ENCODE assay signal across 18 cellular contexts in the genomic region with DNA sequence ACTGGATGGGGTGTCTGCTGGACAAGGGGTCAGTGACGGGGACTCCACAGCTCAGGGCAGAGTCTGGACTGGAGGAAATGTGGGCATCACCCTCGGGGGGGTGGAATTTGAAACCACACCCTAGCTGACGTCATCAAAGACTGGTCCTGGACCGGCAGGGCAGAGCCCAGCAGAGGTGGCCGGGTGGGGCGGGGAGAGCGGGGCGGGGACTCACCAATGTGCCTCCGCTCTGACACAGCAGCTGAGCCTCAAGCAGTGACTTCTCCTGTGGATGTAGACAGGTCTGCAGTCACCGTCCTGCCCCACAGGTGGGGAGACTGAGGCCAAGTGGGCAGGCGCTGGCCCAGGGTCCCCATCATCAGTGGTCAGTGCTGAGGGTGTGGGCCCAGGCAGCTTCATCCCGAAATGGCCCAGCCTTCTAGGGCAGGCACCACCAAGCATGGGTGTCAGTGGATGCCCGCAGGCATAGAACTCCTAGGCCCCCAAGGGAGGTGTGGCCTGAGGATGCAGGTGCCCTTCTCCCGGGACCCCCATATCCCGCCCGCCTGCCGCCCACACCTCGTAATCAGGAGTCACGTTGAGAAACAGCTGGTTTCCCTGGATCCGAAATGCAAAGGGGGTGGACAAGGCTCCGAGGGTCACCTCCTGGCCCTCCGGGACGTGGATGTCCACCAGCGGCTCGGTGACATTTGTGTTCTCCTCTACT. TPM values are rescaled to one million over a fixed set of nuclear protein-coding genes. Genes with fewer than 3 reads are reported as not detected.
A peak's percentile ranks its signal among the peaks of the same experiment; 100 is the strongest.
DNase-seq lines count a peak whose midpoint lies in the region; ATAC-seq and TF ChIP-seq lines count a peak whose summit lies in the region.
"Had no signal": no experiment of that assay in that cellular context is flagged by ENCODE, and none has a peak within 500 bp of the region (broad histone marks: within the 10 kb centered on the region; RNA-seq: fewer than 3 reads in every experiment).

No MANE protein-coding gene starts in this region.

- H3K27me3 ChIP-seq in colonic mucosa (no peaks in the 10 kb centered on the region), mucosa of rectum (ENCODE audit: control insufficient read depth in 2 of 2, insufficient read depth in 2 of 2, low read length in 2 of 2) (peaks cover 0 to 4% of the 10 kb centered on the region in 2 donors), H9 (ENCODE audit: insufficient read depth, low read length) (peaks cover 6% of the 10 kb centered on the region; the same call in 1 of the 2 replicates)
- H3K27me3 ChIP-seq: thyroid gland had no signal

- no peaks in the 10 kb centered on the region; a peak in 1 of 5 replicates for H3K9me3 Mint-ChIP-seq in H9
- H3K9me3 Mint-ChIP-seq: activated T-helper 1 cell treated with anti-CD3 and anti-CD28 coated beads, Interleukin-12 subunit alpha, Interleukin-12 subunit beta, Interleukin-2, Interleukin-4 antibody, amounts not matched to agents 30 ng/mL and 10 ng/mL and 1 ng/mL, durations not matched to agents 14 hours and 24 hours and 36 hours had no signal

- TF ChIP-seq CTCF in AG10803 (conservative IDR thresholded peaks at IDR 0.05; ENCODE audit: low read length), result no peak
- no peak for TF ChIP-seq CTCF in colonic mucosa (IDR thresholded peaks at IDR 0.05)
- TF ChIP-seq CTCF in H9 (conservative IDR thresholded peaks at IDR 0.05), result no peak

- H3K9ac ChIP-seq in colonic mucosa (ENCODE audit: low read depth in 2 of 2, low read length in 2 of 2) (peak overlapping the region; percentile 32 to 89), mucosa of rectum (ENCODE audit: low read depth in 1 of 2, low read length in 2 of 2) (peak overlapping the region; percentile 77 to 81), H9 (ENCODE audit: extremely low read depth, insufficient read length, low read length) (no peak overlapping the region)

- intact Hi-C loops in colonic mucosa (cut with DNase I), result no loop called here

- no peak overlapping the region for H2AFZ ChIP-seq in H9 (ENCODE audit: low read length)

- H3K27ac Mint-ChIP-seq in H9, result no peak overlapping the region
- H3K27ac Mint-ChIP-seq: activated T-helper 1 cell treated with anti-CD3 and anti-CD28 coated beads, Interleukin-12 subunit alpha, Interleukin-12 subunit beta, Interleukin-2, Interleukin-4 antibody, amounts not matched to agents 30 ng/mL and 10 ng/mL and 1 ng/mL, durations not matched to agents 14 hours and 24 hours and 36 hours; progenitor cell of endocrine pancreas had no signal

- WGBS in H9 (ENCODE audit: extremely low coverage, insufficient read length, low lambda C conversion rate), result no CpG with 5 or more reads among the region's 25 CpGs

- no peak overlapping the region for H4K8ac ChIP-seq in H9 (replicated peaks; ENCODE audit: insufficient read length, low read depth, low read length)

- no peak overlapping the region for H2AK5ac ChIP-seq in H9 (ENCODE audit: insufficient read length, low read length)

- H3K36me3 ChIP-seq in colonic mucosa, result no peaks in the 10 kb centered on the region
- H3K36me3 ChIP-seq in mucosa of rectum (ENCODE audit: control insufficient read depth in 2 of 2, insufficient read depth in 2 of 2, low read length in 2 of 2), result peaks cover 3 to 5% of the 10 kb centered on the region in 2 donors
- H3K36me3 ChIP-seq: thyroid gland had no signal

- no peak overlapping the region for H2BK12ac ChIP-seq in H9 (ENCODE audit: insufficient read length, low read depth, low read length)

- no peak overlapping the region for H3K4ac ChIP-seq in H9 (ENCODE audit: low read depth, low read length)

- peak; percentile 18 for DNase-seq in AG10803 (ENCODE audit: low read depth)
- peak; percentile 63 for DNase-seq in HuH-7 (ENCODE audit: low spot score)
- DNase-seq in colonic mucosa, result peak; percentile 95
- no peak for DNase-seq in H9
- DNase-seq in DMS79 treated with DMSO at 0.1 percent for 48 hours (lab: John Stamatoyannopoulos, UW), result no peak
- DNase-seq in hypothalamus (lab: John Stamatoyannopoulos, UW), result no peak
- DNase-seq: activated CD4-positive, alpha-beta T cell treated with anti-CD3 and anti-CD28 coated beads for 4 hours; AML-193; aorta; MM.1S; NCI-H2171 treated with DMSO at 0.1 percent for 48 hours; stimulated activated CD8-positive, alpha-beta memory T cell treated with anti-CD3 and anti-CD28 coated beads, Interleukin-4, amount 100 ng/mL, for 48 hours; thyroid gland had no signal

- no peak overlapping the region for H3K23ac ChIP-seq in H9 (ENCODE audit: insufficient read length, low read depth, low read length)

- H2BK20ac ChIP-seq in H9 (ENCODE audit: low read depth, low read length, poor library complexity, severe bottlenecking), result no peak overlapping the region

- peak overlapping the region; percentile 90 for H3K27ac ChIP-seq in colonic mucosa
- peak overlapping the region; percentile 96 to 99 for H3K27ac ChIP-seq in mucosa of rectum (ENCODE audit: low read depth in 2 of 2, low read length in 2 of 2)
- H3K27ac ChIP-seq in H9 (ENCODE audit: insufficient read length, low read depth, low read length), result no peak overlapping the region
- H3K27ac ChIP-seq: gastroesophageal sphincter, thyroid gland had no signal

- H4K5ac ChIP-seq in H9 (ENCODE audit: insufficient read length, low read depth, low read length), result no peak overlapping the region

- no peak for ATAC-seq in GM19463 (IDR thresholded peaks at IDR 0.05; ENCODE audit: unreplicated experiment)
- ATAC-seq: gastroesophageal sphincter had no signal

- no peak overlapping the region for H3K4me3 Mint-ChIP-seq in H9
- H3K4me3 Mint-ChIP-seq: activated T-helper 1 cell treated with anti-CD3 and anti-CD28 coated beads, Interleukin-12 subunit alpha, Interleukin-12 subunit beta, Interleukin-2, Interleukin-4 antibody, amounts not matched to agents 30 ng/mL and 10 ng/mL and 1 ng/mL, durations not matched to agents 14 hours and 24 hours and 36 hours had no signal

- peaks cover 0 to 3% (median 0%) of the 10 kb centered on the region in 3 experiments; a peak in 3 of 7 replicates for H3K36me3 Mint-ChIP-seq in H9 (ENCODE audit: insufficient read depth in 1 of 3, low read depth in 3 of 3)

- H2BK15ac ChIP-seq in H9 (ENCODE audit: low read depth, low read length), result no peak overlapping the region

- no peak overlapping the region for H3K18ac ChIP-seq in H9 (ENCODE audit: insufficient read length, low read depth, low read length)

- no peak overlapping the region for H2BK120ac ChIP-seq in H9 (ENCODE audit: low read depth, low read length, poor library complexity, severe bottlenecking)

- H3K79me1 ChIP-seq in H9 (ENCODE audit: insufficient read depth, low read depth, low read length, poor library complexity, severe bottlenecking), result no peaks in the 10 kb centered on the region

- no peaks in the 10 kb centered on the region for H3K79me2 ChIP-seq in H9 (ENCODE audit: insufficient read depth, low read length)

- no peak overlapping the region for H3K4me3 ChIP-seq in AG10803 (ENCODE audit: low read length)
- peak overlapping the region; percentile 48 for H3K4me3 ChIP-seq in colonic mucosa
- H3K4me3 ChIP-seq in mucosa of rectum (ENCODE audit: low read length in 2 of 2), result peak overlapping the region; percentile 69 to 76
- H3K4me3 ChIP-seq: gastroesophageal sphincter, thyroid gland had no signal

- H3K4me1 ChIP-seq in colonic mucosa, result peaks cover 13% of the 10 kb centered on the region
- H3K4me1 ChIP-seq in mucosa of rectum (ENCODE audit: control insufficient read depth in 2 of 2, insufficient read depth in 2 of 2, low read length in 2 of 2), result peaks cover 11 to 20% of the 10 kb centered on the region in 2 donors
- no peaks in the 10 kb centered on the region for H3K4me1 ChIP-seq in H9 (ENCODE audit: insufficient read depth, low read length)
- H3K4me1 ChIP-seq: thyroid gland had no signal

- no peaks in the 10 kb centered on the region for H4K20me1 ChIP-seq in H9 (ENCODE audit: control insufficient read depth, insufficient read depth, insufficient read length)

- peaks cover 6 to 18% of the 10 kb centered on the region in 2 experiments for H3K4me1 Mint-ChIP-seq in H9

- no peak overlapping the region for H2BK5ac ChIP-seq in H9 (ENCODE audit: insufficient read length, low read length)

- H3K14ac ChIP-seq in H9 (ENCODE audit: insufficient read depth, low read length), result no peak overlapping the region; the same call in 1 of the 2 replicates

- no peak overlapping the region for H3K56ac ChIP-seq in H9 (ENCODE audit: insufficient read length, low read depth, low read length)

- H4K91ac ChIP-seq in H9 (ENCODE audit: insufficient read length, low read depth, low read length), result no peak overlapping the region

- peaks cover 27% of the 10 kb centered on the region for H3K27me3 Mint-ChIP-seq in H9 (ENCODE audit: low read depth)

- no peak overlapping the region for H3T11ph ChIP-seq in H9 (ENCODE audit: low read length)

- no peak overlapping the region for H3K4me2 ChIP-seq in H9 (ENCODE audit: insufficient read depth, insufficient read length, low read length)

- H3K9me3 ChIP-seq in colonic mucosa (no peaks in the 10 kb centered on the region), mucosa of rectum (ENCODE audit: control insufficient read depth in 2 of 2, low read length in 2 of 2) (no peaks in the 10 kb centered on the region), H9 (ENCODE audit: control insufficient read depth, low read depth, low read length) (no peaks in the 10 kb centered on the region)
- H3K9me3 ChIP-seq: gastroesophageal sphincter, thyroid gland had no signal

- no peaks in the 10 kb centered on the region for H3K23me2 ChIP-seq in H9 (ENCODE audit: insufficient read length, low read depth, low read length, poor library complexity, severe bottlenecking)

RNA-seq across cellular contexts. Expression of a gene that starts 0.6 kb away (rescaled TPM):
- total RNA-seq in colonic mucosa (100 to 1,000 TPM; 140 to 310 TPM), H9 (2021) (0.46 TPM in 1 of 2 replicates, not detected in the other)
- total RNA-seq: activated T-helper 1 cell treated with anti-CD3 and anti-CD28 coated beads, Interleukin-12 subunit alpha, Interleukin-12 subunit beta, Interleukin-2, Interleukin-4 antibody, amounts not matched to agents 30 ng/mL and 10 ng/mL and 1 ng/mL, durations not matched to agents 14 hours and 24 hours and 36 hours; aorta; gastroesophageal sphincter; thyroid gland had no signal

RNA-seq across cellular contexts. Expression of a gene that starts 2.8 kb away (rescaled TPM):
- 1 to 10 TPM; 1.1 to 3.2 TPM for total RNA-seq in colonic mucosa
- 1.8 and 2.3 TPM in 2 replicates for total RNA-seq in H9 (2021)
- total RNA-seq: activated T-helper 1 cell treated with anti-CD3 and anti-CD28 coated beads, Interleukin-12 subunit alpha, Interleukin-12 subunit beta, Interleukin-2, Interleukin-4 antibody, amounts not matched to agents 30 ng/mL and 10 ng/mL and 1 ng/mL, durations not matched to agents 14 hours and 24 hours and 36 hours; aorta; gastroesophageal sphincter; thyroid gland had no signal

RNA-seq across cellular contexts. Expression of a gene that starts 8.4 kb away (rescaled TPM):
- total RNA-seq in colonic mucosa (10 to 100 TPM; 22.1 to 25.6 TPM), H9 (2021) (9.7 and 9.8 TPM in 2 replicates)

RNA-seq across cellular contexts. Expression of a gene that starts 12.9 kb away (rescaled TPM):
- total RNA-seq in colonic mucosa (under 1 TPM; 0.69 to 0.79 TPM), H9 (2021) (6.2 and 6.8 TPM in 2 replicates)

RNA-seq across cellular contexts. Expression of a gene that starts 47.9 kb away (rescaled TPM):
- 10 to 100 TPM; 29.4 to 41.9 TPM for total RNA-seq in colonic mucosa
- total RNA-seq in H9 (2021), result 48.9 and 50.6 TPM in 2 replicates

Comparison
In these comparisons a context has a peak if more than half of its experiments do, and no peak if none do; other contexts are left out.
1. DNase-seq: peak in AG10803 (single experiment), HuH-7 (single experiment) and colonic mucosa (single experiment); none in H9 (single experiment), DMS79 treated with DMSO at 0.1 percent for 48 hours (single experiment) and hypothalamus (0 of 51).
2. RNA of a gene that starts 0.6 kb away (total RNA-seq): 140 to 310 TPM in colonic mucosa; 0.46 TPM in H9; every median in the first group is over 10 times any median in the second.